9 cellular contexts compared by ENCODE assay signal in genomic region chr3:72274511-72275295, GRCh38.
DNase-seq lines count a peak whose midpoint lies in the region; ATAC-seq and TF ChIP-seq lines count a peak whose summit lies in the region.
"Had no signal": no experiment of that assay in that cellular context is flagged by ENCODE, and none has a peak within 500 bp of the region (broad histone marks: within the 10 kb centered on the region; RNA-seq: fewer than 3 reads in every experiment).

No MANE protein-coding gene starts in this region.

- no peak for TF ChIP-seq EP300 in ovary (IDR thresholded peaks at IDR 0.05)

- H3K4me1 ChIP-seq in Peyer's patch (peaks cover 0 to 20% (median 9%) of the 10 kb centered on the region in 4 donors), ovary (ENCODE audit: insufficient read depth) (peaks cover 10% of the 10 kb centered on the region), foreskin keratinocyte (no peaks in the 10 kb centered on the region)

- H3K36me3 ChIP-seq in Peyer's patch (no peaks in the 10 kb centered on the region), ovary (no peaks in the 10 kb centered on the region)

- no peaks in the 10 kb centered on the region for H3K27me3 ChIP-seq in Peyer's patch
- H3K27me3 ChIP-seq in ovary, result no peaks in the 10 kb centered on the region
- H3K27me3 ChIP-seq in foreskin keratinocyte, result peaks cover 32% of the 10 kb centered on the region

- intact Hi-C loops in ovary (cut with DNase I), result loop anchor here in 2 of 4 donors (10.0 kb wide), 2 partner anchors 50 to 170 kb away; partner anchors contain the start of gene RYBP (in 1 of the 2)

- H3K9me3 ChIP-seq in Peyer's patch (no peaks in the 10 kb centered on the region), ovary (no peaks in the 10 kb centered on the region)

- DNase-seq in AML-193 (lab: John Stamatoyannopoulos, UW) (peak; percentile 16 to 27), Peyer's patch (peak in 2 of 3 donors; percentile 56 to 76), epithelial cell of esophagus (ENCODE audit: low read depth) (peak; percentile 17), ovary (peak; percentile 52 to 71 (median 62)), foreskin keratinocyte (no peak)
- DNase-seq in stimulated activated CD4-positive, alpha-beta T cell treated with anti-CD3 and anti-CD28 coated beads, Interleukin-4, amount 100 ng/mL, for 1 hour, result no peak

- ATAC-seq in GM21786 (IDR thresholded peaks at IDR 0.05; ENCODE audit: unreplicated experiment) (peak; percentile 40), HG02678 (IDR thresholded peaks at IDR 0.05; ENCODE audit: unreplicated experiment) (no peak), foreskin keratinocyte (no peak)

- TF ChIP-seq CTCF in Peyer's patch (IDR thresholded peaks at IDR 0.05), result no peak
- no peak for TF ChIP-seq CTCF in epithelial cell of esophagus (IDR thresholded peaks at IDR 0.05; ENCODE audit: insufficient read depth, low read depth, low read length, missing control alignments)
- no peak for TF ChIP-seq CTCF in ovary (IDR thresholded peaks at IDR 0.05)
- no peak for TF ChIP-seq CTCF in foreskin keratinocyte (conservative IDR thresholded peaks at IDR 0.05)

- H3K4me3 ChIP-seq in Peyer's patch (no peak overlapping the region), epithelial cell of esophagus (ENCODE audit: low read length) (no peak overlapping the region), ovary (peak overlapping the region; percentile 7)

- H3K27ac ChIP-seq in Peyer's patch, result peak overlapping the region in 3 of 4 donors; percentile 46 to 58 (median 51)
- H3K27ac ChIP-seq in ovary, result peak overlapping the region; percentile 49 to 51
- no peak overlapping the region for H3K27ac ChIP-seq in foreskin keratinocyte
- H3K27ac ChIP-seq: epithelial cell of prostate had no signal

- WGBS in ovary, 3 donors, result 8 to 11% (median 10%) methylated on average over 11 of the region's 11 CpGs

- no peak for TF ChIP-seq POLR2A in Peyer's patch (IDR thresholded peaks at IDR 0.05)
- no peak for TF ChIP-seq POLR2A in ovary (IDR thresholded peaks at IDR 0.05)

Comparison
In these comparisons a context has a peak if more than half of its experiments do, and no peak if none do; other contexts are left out.
1. DNase-seq: peak in AML-193 (2 of 2), Peyer's patch (2 of 3), epithelial cell of esophagus (single experiment) and ovary (5 of 5); none in foreskin keratinocyte (0 of 2) and stimulated activated CD4-positive, alpha-beta T cell treated with anti-CD3 and anti-CD28 coated beads, Interleukin-4, amount 100 ng/mL, for 1 hour (single experiment).